8 cellular contexts compared by ENCODE assay signal in the genomic region with DNA sequence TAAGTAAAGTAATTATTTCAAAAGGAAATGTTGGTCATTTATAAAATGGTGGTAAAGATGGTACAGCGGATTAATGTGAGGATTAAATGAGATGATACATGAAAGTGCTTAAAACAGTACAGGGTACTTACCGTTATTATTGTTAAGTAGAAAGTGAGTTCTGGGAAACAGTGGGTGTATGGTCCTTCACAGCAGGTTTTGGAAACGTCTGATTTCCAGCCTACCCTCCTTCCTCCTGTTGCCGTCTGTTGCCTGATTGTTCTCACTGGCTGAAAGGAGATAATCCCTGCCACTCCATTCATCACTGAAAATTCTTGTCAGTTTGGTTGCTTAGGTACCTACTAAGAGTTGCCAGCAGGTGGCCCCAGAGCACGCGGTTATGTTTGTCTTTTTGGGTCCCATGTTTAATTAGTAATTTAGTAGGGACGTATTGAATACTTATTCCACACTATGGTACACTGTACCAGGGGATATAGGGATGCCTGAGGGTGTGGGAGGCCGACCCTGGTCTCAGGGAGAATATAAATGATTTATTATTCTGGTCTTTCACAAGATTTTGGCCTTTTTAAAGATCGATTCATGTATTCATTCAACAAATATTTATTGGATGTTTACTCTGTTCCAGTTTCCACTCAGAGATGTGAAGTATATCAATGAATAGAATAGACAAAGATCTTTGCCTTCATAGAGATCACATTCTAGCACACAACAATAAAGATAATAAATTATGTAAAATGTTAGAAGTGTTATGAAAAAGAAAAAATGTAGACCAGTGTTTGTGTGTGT. TPM values are rescaled to one million over a fixed set of nuclear protein-coding genes. Genes with fewer than 3 reads are reported as not detected.
A peak's percentile ranks its signal among the peaks of the same experiment; 100 is the strongest.
DNase-seq lines count a peak whose midpoint lies in the region; ATAC-seq and TF ChIP-seq lines count a peak whose summit lies in the region.

No MANE protein-coding gene starts in this region.

- H3K27ac Mint-ChIP-seq in activated T-helper 1 cell treated with anti-CD3 and anti-CD28 coated beads, Interleukin-12 subunit alpha, Interleukin-12 subunit beta, Interleukin-2, Interleukin-4 antibody, amounts not matched to agents 30 ng/mL and 10 ng/mL and 1 ng/mL, durations not matched to agents 14 hours and 24 hours and 36 hours: peak overlapping the region; percentile 56

- H3K27me3 ChIP-seq in osteoblast (ENCODE audit: insufficient read depth, low read length) (peaks cover 7% of the 10 kb centered on the region), subcutaneous abdominal adipose tissue (ENCODE audit: control insufficient read depth in 5 of 5, insufficient read depth in 4 of 5, low read length in 5 of 5) (no peaks in the 10 kb centered on the region)

- no peaks in the 10 kb centered on the region for H3K9me3 Mint-ChIP-seq in activated T-helper 1 cell treated with anti-CD3 and anti-CD28 coated beads, Interleukin-12 subunit alpha, Interleukin-12 subunit beta, Interleukin-2, Interleukin-4 antibody, amounts not matched to agents 30 ng/mL and 10 ng/mL and 1 ng/mL, durations not matched to agents 14 hours and 24 hours and 36 hours

- peak; percentile 66 for ATAC-seq in HG03354 (IDR thresholded peaks at IDR 0.05; ENCODE audit: poor library complexity, severe bottlenecking, unreplicated experiment)
- ATAC-seq in GM18519 (IDR thresholded peaks at IDR 0.05; ENCODE audit: low FRiP score, unreplicated experiment): no peak

- peak overlapping the region; percentile 91 for H2AFZ ChIP-seq in osteoblast (ENCODE audit: low read length)

- H3K4me3 Mint-ChIP-seq in activated T-helper 1 cell treated with anti-CD3 and anti-CD28 coated beads, Interleukin-12 subunit alpha, Interleukin-12 subunit beta, Interleukin-2, Interleukin-4 antibody, amounts not matched to agents 30 ng/mL and 10 ng/mL and 1 ng/mL, durations not matched to agents 14 hours and 24 hours and 36 hours: peak overlapping the region; percentile 68

- H3K4me3 ChIP-seq in fibroblast of villous mesenchyme (ENCODE audit: low read depth, low read length) (no peak overlapping the region), osteoblast (ENCODE audit: insufficient read depth, low read length) (peak overlapping the region; percentile 73), subcutaneous abdominal adipose tissue (ENCODE audit: low read depth in 1 of 5, low read length in 5 of 5) (peak overlapping the region; percentile 56 to 77 (median 68))

- peak overlapping the region in 4 of 5 donors; percentile 47 to 76 (median 68) for H3K9ac ChIP-seq in subcutaneous abdominal adipose tissue (ENCODE audit: low read length in 5 of 5)

- H3K36me3 ChIP-seq in osteoblast (ENCODE audit: insufficient read depth, low read length) (no peaks in the 10 kb centered on the region), subcutaneous abdominal adipose tissue (ENCODE audit: control insufficient read depth in 5 of 5, insufficient read depth in 5 of 5, low read length in 5 of 5) (no peaks in the 10 kb centered on the region)

- peak overlapping the region; percentile 79 for H3K4me2 ChIP-seq in osteoblast (ENCODE audit: insufficient read depth, low read length)

- H3K9me3 ChIP-seq in osteoblast (ENCODE audit: low read depth, low read length) (no peaks in the 10 kb centered on the region), subcutaneous abdominal adipose tissue (ENCODE audit: control insufficient read depth in 5 of 5, low read length in 5 of 5) (no peaks in the 10 kb centered on the region)

- intact Hi-C loops in activated T-helper 1 cell treated with anti-CD3 and anti-CD28 coated beads, Interleukin-12 subunit alpha, Interleukin-12 subunit beta, Interleukin-2, Interleukin-4 antibody, amounts not matched to agents 30 ng/mL and 10 ng/mL and 1 ng/mL, durations not matched to agents 14 hours and 24 hours and 36 hours (cut with micrococcal nuclease): loop anchor here (1.0 to 2.0 kb wide), 3 partner anchors 77 to 268 kb away; no protein-coding TSS in a partner anchor

- H3K27me3 Mint-ChIP-seq in activated T-helper 1 cell treated with anti-CD3 and anti-CD28 coated beads, Interleukin-12 subunit alpha, Interleukin-12 subunit beta, Interleukin-2, Interleukin-4 antibody, amounts not matched to agents 30 ng/mL and 10 ng/mL and 1 ng/mL, durations not matched to agents 14 hours and 24 hours and 36 hours (ENCODE audit: insufficient read depth): peaks cover 27% of the 10 kb centered on the region

- TF ChIP-seq CTCF in fibroblast of villous mesenchyme (IDR thresholded peaks at IDR 0.05; ENCODE audit: insufficient read depth, low read depth, low read length): peak; percentile 80
- peak; percentile 83 for TF ChIP-seq CTCF in osteoblast (IDR thresholded peaks at IDR 0.05; ENCODE audit: extremely low read depth, low read depth, low read length)

- H3K36me3 Mint-ChIP-seq in activated T-helper 1 cell treated with anti-CD3 and anti-CD28 coated beads, Interleukin-12 subunit alpha, Interleukin-12 subunit beta, Interleukin-2, Interleukin-4 antibody, amounts not matched to agents 30 ng/mL and 10 ng/mL and 1 ng/mL, durations not matched to agents 14 hours and 24 hours and 36 hours (ENCODE audit: low read depth): no peaks in the 10 kb centered on the region

- no peak overlapping the region for H3K27ac ChIP-seq in osteoblast (ENCODE audit: low read depth, low read length)
- H3K27ac ChIP-seq in subcutaneous abdominal adipose tissue (ENCODE audit: low read depth, low read length): no peak overlapping the region

- H3K79me2 ChIP-seq in osteoblast (ENCODE audit: insufficient read depth, low read length): no peaks in the 10 kb centered on the region

- in situ Hi-C loops in Caki2 (cut with HindIII; ENCODE audit: low pct_unique_long_range_greater_than_20kb, low sequenced_read_pairs): no loop called here

- peaks cover 15% of the 10 kb centered on the region for H3K4me1 ChIP-seq in osteoblast (ENCODE audit: insufficient read depth, low read length)
- H3K4me1 ChIP-seq in subcutaneous abdominal adipose tissue (ENCODE audit: control insufficient read depth in 5 of 5, insufficient read depth in 5 of 5, low read length in 5 of 5): peaks cover 0 to 15% (median 13%) of the 10 kb centered on the region in 5 donors

- DNase-seq in Caki2 (ENCODE audit: low read depth) (peak; percentile 49), RPMI8226 (peak; percentile 80), fibroblast of villous mesenchyme (ENCODE audit: low read depth) (peak; percentile 47), osteoblast (ENCODE audit: insufficient read length, low spot score, missing footprints) (peak; percentile 89)
- DNase-seq in activated T-helper 1 cell treated with anti-CD3 and anti-CD28 coated beads, Interleukin-12 subunit alpha, Interleukin-12 subunit beta, Interleukin-2, Interleukin-4 antibody, amounts not matched to agents 30 ng/mL and 10 ng/mL and 1 ng/mL, durations not matched to agents 14 hours and 24 hours and 36 hours (ENCODE audit: low spot score): peak; percentile 41

- peaks cover 6% of the 10 kb centered on the region for H3K4me1 Mint-ChIP-seq in activated T-helper 1 cell treated with anti-CD3 and anti-CD28 coated beads, Interleukin-12 subunit alpha, Interleukin-12 subunit beta, Interleukin-2, Interleukin-4 antibody, amounts not matched to agents 30 ng/mL and 10 ng/mL and 1 ng/mL, durations not matched to agents 14 hours and 24 hours and 36 hours (ENCODE audit: low read depth)

- H4K20me1 ChIP-seq in osteoblast (ENCODE audit: insufficient read depth, low read length): peaks cover 2% of the 10 kb centered on the region

RNA-seq across cellular contexts. Expression of a gene that starts 30.8 kb away (rescaled TPM):
- total RNA-seq in Caki2 (2014; rRNA removed; shearing (Covaris generic); ENCODE audit: low replicate concordance): not detected in 2 replicates
- total RNA-seq in activated T-helper 1 cell treated with anti-CD3 and anti-CD28 coated beads, Interleukin-12 subunit alpha, Interleukin-12 subunit beta, Interleukin-2, Interleukin-4 antibody, amounts not matched to agents 30 ng/mL and 10 ng/mL and 1 ng/mL, durations not matched to agents 14 hours and 24 hours and 36 hours: not detected in 2 replicates
- total RNA-seq in fibroblast of villous mesenchyme (not detected in 2 replicates), osteoblast (0.29 and 0.36 TPM in 2 replicates)

RNA-seq across cellular contexts. Expression of a gene that starts 34.1 kb away (rescaled TPM):
- total RNA-seq in Caki2 (2014; rRNA removed; shearing (Covaris generic); ENCODE audit: low replicate concordance): not detected in 2 replicates
- not detected in 2 replicates for total RNA-seq in activated T-helper 1 cell treated with anti-CD3 and anti-CD28 coated beads, Interleukin-12 subunit alpha, Interleukin-12 subunit beta, Interleukin-2, Interleukin-4 antibody, amounts not matched to agents 30 ng/mL and 10 ng/mL and 1 ng/mL, durations not matched to agents 14 hours and 24 hours and 36 hours
- total RNA-seq in fibroblast of villous mesenchyme (not detected in 2 replicates), osteoblast (not detected in 2 replicates)
